ENCODE assay signal across 8 cellular contexts in genomic region chr10:43137971-43138756, GRCh38.
DNase-seq lines count a peak whose midpoint lies in the region; ATAC-seq and TF ChIP-seq lines count a peak whose summit lies in the region.

TSS of gene CSGALNACT2 (plus strand) at chr10:43138445. CDS start at chr10:43155150, 16,705 bp downstream.

- no peaks in the 10 kb centered on the region for H3K27me3 ChIP-seq in layer of hippocampus (ENCODE audit: control insufficient read depth, insufficient read depth, low read length)

- DNase-seq in AG09319 (ENCODE audit: extremely low read depth, low read depth) = peak; percentile 60
- DNase-seq in NCI-H446 treated with DMSO at 0.1 percent for 48 hours (lab: John Stamatoyannopoulos, UW) = peak; percentile 47
- DNase-seq in activated CD4-positive, alpha-beta T cell treated with anti-CD3 and anti-CD28 coated beads for 4 hours = peak; percentile 86
- DNase-seq in stimulated activated CD4-positive, alpha-beta T cell treated with anti-CD3 and anti-CD28 coated beads, Interleukin-1b, Interleukin-23, amount 100 ng/mL, for 24 hours (ENCODE audit: low read depth in 4 of 4, low spot score in 1 of 4) = peak; percentile 68 to 80 (median 74)

- TF ChIP-seq CTCF in AG09319 (IDR thresholded peaks at IDR 0.05; ENCODE audit: low read depth, low read length) = no peak

- ATAC-seq in GM19023 (IDR thresholded peaks at IDR 0.05; ENCODE audit: unreplicated experiment) (peak; percentile 65), HG03175 (IDR thresholded peaks at IDR 0.05; ENCODE audit: unreplicated experiment) (peak; percentile 71)

- peak within 1 kb of the TSS; percentile 93 for H3K27ac ChIP-seq in cingulate gyrus (ENCODE audit: low read depth, low read length)
- H3K27ac ChIP-seq in layer of hippocampus (ENCODE audit: low read depth, low read length) = peak within 1 kb of the TSS; percentile 92

Comparison
In these comparisons a context has a peak if more than half of its experiments do, and no peak if none do; other contexts are left out.
1. Peak in every context shown above with its lines: DNase-seq, ATAC-seq and H3K27ac ChIP-seq.